Comparison of ENCODE assay signal across 8 cellular contexts in genomic region chr10:79137404-79137803, GRCh38.
DNase-seq lines count a peak whose midpoint lies in the region; ATAC-seq and TF ChIP-seq lines count a peak whose summit lies in the region.
"Had no signal": no experiment of that assay in that cellular context is flagged by ENCODE, and none has a peak within 500 bp of the region (broad histone marks: within the 10 kb centered on the region; RNA-seq: fewer than 3 reads in every experiment).

No MANE protein-coding gene starts in this region.

- H3K27ac ChIP-seq in esophagus muscularis mucosa (replicated peaks in 1 of 4) (peak overlapping the region; percentile 76 to 90 (median 83)), stomach smooth muscle (ENCODE audit: low read length) (peak overlapping the region; percentile 83)

- H3K9me3 ChIP-seq in esophagus muscularis mucosa = no peaks in the 10 kb centered on the region
- H3K9me3 ChIP-seq in stomach smooth muscle (ENCODE audit: control insufficient read depth in 2 of 2, low read length in 2 of 2) = no peaks in the 10 kb centered on the region

- no peak for TF ChIP-seq CTCF in esophagus muscularis mucosa (IDR thresholded peaks at IDR 0.05)
- no peak for TF ChIP-seq CTCF in GM13976 (IDR thresholded peaks at IDR 0.05; ENCODE audit: borderline replicate concordance, control extremely low read depth, extremely low read depth, insufficient read depth, missing control alignments)

- TF ChIP-seq POLR2A in esophagus muscularis mucosa (IDR thresholded peaks at IDR 0.05; ENCODE audit: low read depth) = no peak

- 37% methylated on average over 2 of the region's 9 CpGs for WGBS in esophagus muscularis mucosa

- H3K36me3 ChIP-seq in esophagus muscularis mucosa (peaks cover 0 to 27% (median 21%) of the 10 kb centered on the region in 4 donors), stomach smooth muscle (ENCODE audit: control insufficient read depth in 2 of 2, insufficient read depth in 2 of 2, low read length in 2 of 2) (peaks cover 9 to 21% of the 10 kb centered on the region in 2 donors)

- no peak overlapping the region for H3K9ac ChIP-seq in stomach smooth muscle (ENCODE audit: low read length in 2 of 2)

- ATAC-seq in GM21447 (IDR thresholded peaks at IDR 0.05; ENCODE audit: unreplicated experiment) = peak; percentile 35
- peak; percentile 32 for ATAC-seq in HG03571 (IDR thresholded peaks at IDR 0.05; ENCODE audit: unreplicated experiment)
- ATAC-seq: Panc1 had no signal

- intact Hi-C loops in esophagus muscularis mucosa (cut with DNase I) = no loop called here

- no peak for TF ChIP-seq EP300 in esophagus muscularis mucosa (IDR thresholded peaks at IDR 0.05)

- H3K4me3 ChIP-seq in esophagus muscularis mucosa (no peak overlapping the region), stomach smooth muscle (ENCODE audit: low read length in 2 of 2) (no peak overlapping the region)

- no peaks in the 10 kb centered on the region for H3K27me3 ChIP-seq in esophagus muscularis mucosa
- no peaks in the 10 kb centered on the region for H3K27me3 ChIP-seq in stomach smooth muscle (ENCODE audit: control insufficient read depth in 1 of 2, insufficient read depth in 2 of 2, low read length in 2 of 2)

- H3K4me1 ChIP-seq in esophagus muscularis mucosa (peaks cover 97 to 100% (median 99%) of the 10 kb centered on the region in 4 donors), stomach smooth muscle (ENCODE audit: control insufficient read depth, insufficient read depth, low read length) (peaks cover 85% of the 10 kb centered on the region)

- in situ Hi-C loops in GM13976 (cut with MboI; ENCODE audit: low sequenced_read_pairs, unreplicated experiment) = no loop called here

- DNase-seq in esophagus muscularis mucosa (ENCODE audit: extremely low spot score) = no peak
- DNase-seq in GM13976 (ENCODE audit: low spot score) = no peak
- no peak for DNase-seq in glomerular visceral epithelial cell (ENCODE audit: extremely low spot score)
- no peak for DNase-seq in DMS79 treated with DMSO at 0.1 percent for 48 hours (lab: John Stamatoyannopoulos, UW)
